Comparison of ENCODE assay signal across 21 cellular contexts in the genomic region with DNA sequence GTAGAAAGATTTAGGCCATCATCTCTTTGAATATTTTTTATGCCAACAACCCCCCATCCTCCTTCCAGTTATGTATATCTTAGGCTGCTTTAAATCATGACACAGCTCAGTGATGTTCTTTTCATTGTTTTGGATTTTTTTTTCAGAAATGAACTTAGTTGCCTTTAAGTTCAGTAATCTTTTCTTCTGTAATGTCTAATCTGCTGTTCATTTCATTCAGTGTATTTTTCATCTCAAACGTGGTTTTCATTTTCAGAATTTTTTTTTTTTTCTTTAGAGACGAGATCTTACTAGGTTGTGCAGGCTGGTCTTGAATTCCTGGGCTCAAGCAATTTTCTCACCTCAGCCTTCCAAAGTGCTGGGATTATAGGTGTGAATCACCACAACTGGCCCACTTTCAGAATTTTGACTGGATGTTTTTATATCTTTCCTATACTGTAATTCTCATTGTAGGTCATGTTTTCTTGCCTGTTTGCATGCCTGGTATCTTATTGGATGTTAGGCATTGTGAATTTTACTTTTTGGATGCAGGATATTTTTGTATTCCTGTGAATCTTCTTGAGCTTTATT. TPM values are rescaled to one million over a fixed set of nuclear protein-coding genes. Genes with fewer than 3 reads are reported as not detected.
DNase-seq lines count a peak whose midpoint lies in the region; ATAC-seq, FAIRE-seq and TF ChIP-seq lines count a peak whose summit lies in the region.
"Had no signal": no experiment of that assay in that cellular context is flagged by ENCODE, and none has a peak within 500 bp of the region (broad histone marks: within the 10 kb centered on the region; RNA-seq: fewer than 3 reads in every experiment).

No MANE protein-coding gene starts in this region.

- H3K9me3 ChIP-seq in MM.1S (replicated peaks; ENCODE audit: insufficient read depth, low read length) (no peaks in the 10 kb centered on the region), right cardiac atrium (ENCODE audit: control insufficient read depth, low read length) (no peaks in the 10 kb centered on the region)

- no peak for DNase-seq in activated CD4-positive, alpha-beta T cell treated with anti-CD3 and anti-CD28 coated beads for 36 hours
- no peak for DNase-seq in activated CD4-positive, alpha-beta T cell treated with anti-CD3 and anti-CD28 coated beads, Interleukin-2, amount 10 ng/mL, durations not matched to agents 24 days and 14 days
- no peak for DNase-seq in MM.1S
- peak; percentile 30 for DNase-seq in bronchial epithelial cell (ENCODE audit: low read depth)
- DNase-seq in natural killer cell, result no peak
- DNase-seq in globus pallidus (ENCODE audit: low spot score), result no peak
- no peak for DNase-seq in effector CD4-positive, alpha-beta T cell
- no peak for DNase-seq in right cardiac atrium
- DNase-seq: CD8-positive, alpha-beta memory T cell; DMS79 treated with DMSO at 0.1 percent for 48 hours; NCI-H1417 treated with DMSO at 0.1 percent for 48 hours; NCI-H2029; NCI-H2171; NCI-H446; NCI-H774 had no signal

- H3K27ac ChIP-seq in MM.1S (ENCODE audit: low read length), result peak overlapping the region; percentile 30; the same call in 1 of the 2 replicates
- no peak overlapping the region for H3K27ac ChIP-seq in right cardiac atrium (ENCODE audit: low read length)
- H3K27ac ChIP-seq: BLaER1 treated with 17β-estradiol and CSF1 and Interleukin-3, amounts not matched to agents 10 nM and 100 nM; PC-9 had no signal

- H3K27me3 ChIP-seq in MM.1S (replicated peaks; ENCODE audit: insufficient read depth, low read length) (no peaks in the 10 kb centered on the region), bronchial epithelial cell (ENCODE audit: control insufficient read depth, insufficient read depth, low read length) (no peaks in the 10 kb centered on the region), right cardiac atrium (ENCODE audit: control insufficient read depth, insufficient read depth) (no peaks in the 10 kb centered on the region)
- H3K27me3 ChIP-seq: BLaER1 treated with 17β-estradiol and CSF1 and Interleukin-3, amounts not matched to agents 10 nM and 100 nM had no signal

- peak overlapping the region; percentile 27; the same call in 1 of the 2 replicates for H3K4me3 ChIP-seq in MM.1S (ENCODE audit: low read length)
- H3K4me3 ChIP-seq in bronchial epithelial cell (ENCODE audit: low read depth, low read length), result no peak overlapping the region
- no peak overlapping the region for H3K4me3 ChIP-seq in right cardiac atrium (ENCODE audit: low read length)
- H3K4me3 ChIP-seq: BLaER1 treated with 17β-estradiol and CSF1 and Interleukin-3, amounts not matched to agents 10 nM and 100 nM; GM23338; PC-9 had no signal

- H3K9me3 Mint-ChIP-seq in activated CD4-positive, alpha-beta T cell treated with anti-CD3 and anti-CD28 coated beads for 36 hours (ENCODE audit: low read depth), result peaks cover 4% of the 10 kb centered on the region
- peaks cover 10% of the 10 kb centered on the region for H3K9me3 Mint-ChIP-seq in activated CD4-positive, alpha-beta T cell treated with anti-CD3 and anti-CD28 coated beads, Interleukin-2, amount 10 ng/mL, durations not matched to agents 24 days and 14 days
- H3K9me3 Mint-ChIP-seq in natural killer cell, result no peaks in the 10 kb centered on the region

- no peaks in the 10 kb centered on the region for H3K9me2 ChIP-seq in MM.1S (replicated peaks; ENCODE audit: insufficient read depth, low read length)

- intact Hi-C loops in activated CD4-positive, alpha-beta T cell treated with anti-CD3 and anti-CD28 coated beads for 36 hours (cut with DNase I, micrococcal nuclease), result no loop called here
- intact Hi-C loops in activated CD4-positive, alpha-beta T cell treated with anti-CD3 and anti-CD28 coated beads, Interleukin-2, amount 10 ng/mL, durations not matched to agents 24 days and 14 days (cut with micrococcal nuclease), result no loop called here
- intact Hi-C loops in natural killer cell (cut with micrococcal nuclease) (no loop called here), right cardiac atrium (cut with DNase I) (no loop called here)

- no peak overlapping the region for H3K4me3 Mint-ChIP-seq in activated CD4-positive, alpha-beta T cell treated with anti-CD3 and anti-CD28 coated beads for 36 hours
- no peak overlapping the region for H3K4me3 Mint-ChIP-seq in activated CD4-positive, alpha-beta T cell treated with anti-CD3 and anti-CD28 coated beads, Interleukin-2, amount 10 ng/mL, durations not matched to agents 24 days and 14 days
- peak overlapping the region; percentile 22 for H3K4me3 Mint-ChIP-seq in natural killer cell
- H3K4me3 Mint-ChIP-seq: GM23338 had no signal

- H4K20me1 ChIP-seq in MM.1S (ENCODE audit: insufficient read depth, low read length), result no peaks in the 10 kb centered on the region
- H4K20me1 ChIP-seq: BLaER1 treated with 17β-estradiol and CSF1 and Interleukin-3, amounts not matched to agents 10 nM and 100 nM had no signal

- peak overlapping the region; percentile 55; the same call in 1 of the 2 replicates for H3K4me2 ChIP-seq in MM.1S (ENCODE audit: low read depth, low read length)
- H3K4me2 ChIP-seq: BLaER1 treated with 17β-estradiol and CSF1 and Interleukin-3, amounts not matched to agents 10 nM and 100 nM; GM23338; PC-9 had no signal

- no peaks in the 10 kb centered on the region for H3K27me3 Mint-ChIP-seq in activated CD4-positive, alpha-beta T cell treated with anti-CD3 and anti-CD28 coated beads for 36 hours
- no peaks in the 10 kb centered on the region for H3K27me3 Mint-ChIP-seq in activated CD4-positive, alpha-beta T cell treated with anti-CD3 and anti-CD28 coated beads, Interleukin-2, amount 10 ng/mL, durations not matched to agents 24 days and 14 days
- no peaks in the 10 kb centered on the region for H3K27me3 Mint-ChIP-seq in natural killer cell (ENCODE audit: low read depth in 2 of 2)
- H3K27me3 Mint-ChIP-seq: CD8-positive, alpha-beta memory T cell had no signal

- no peak for ATAC-seq in activated CD4-positive, alpha-beta T cell treated with anti-CD3 and anti-CD28 coated beads for 36 hours
- ATAC-seq in natural killer cell, result no peak
- ATAC-seq in right cardiac atrium, result no peak
- ATAC-seq: GM23338, HCT116 had no signal

- H3K27ac Mint-ChIP-seq in activated CD4-positive, alpha-beta T cell treated with anti-CD3 and anti-CD28 coated beads for 36 hours, result peak overlapping the region; percentile 19
- H3K27ac Mint-ChIP-seq in activated CD4-positive, alpha-beta T cell treated with anti-CD3 and anti-CD28 coated beads, Interleukin-2, amount 10 ng/mL, durations not matched to agents 24 days and 14 days, result no peak overlapping the region
- H3K27ac Mint-ChIP-seq in natural killer cell, result peak overlapping the region; percentile 67 to 72
- H3K27ac Mint-ChIP-seq: GM23338 had no signal

- H3K4me1 ChIP-seq in MM.1S (ENCODE audit: low read length) (peaks cover 7% of the 10 kb centered on the region), right cardiac atrium (ENCODE audit: control insufficient read depth, insufficient read depth, low read length) (no peaks in the 10 kb centered on the region)

- 92% methylated on average over 2 of the region's 2 CpGs for WGBS in right cardiac atrium

- H2AFZ ChIP-seq in MM.1S (ENCODE audit: low read length), result peak overlapping the region; percentile 9; the same call in 1 of the 2 replicates
- H2AFZ ChIP-seq: GM23338, PC-9 had no signal

- peak overlapping the region; percentile 26; the same call in 1 of the 2 replicates for H3K9ac ChIP-seq in MM.1S (ENCODE audit: low read length)
- H3K9ac ChIP-seq: BLaER1 treated with 17β-estradiol and CSF1 and Interleukin-3, amounts not matched to agents 10 nM and 100 nM had no signal

- peaks cover 11% of the 10 kb centered on the region; the same call in 1 of the 2 replicates for H3K79me2 ChIP-seq in MM.1S (ENCODE audit: low read length)

- POLR2A ChIA-PET in activated CD4-positive, alpha-beta T cell treated with anti-CD3 and anti-CD28 coated beads for 36 hours (lab: Charles Lee), result no interaction called here

- no peak for TF ChIP-seq CTCF in MM.1S (IDR thresholded peaks at IDR 0.05; ENCODE audit: low read length)
- TF ChIP-seq CTCF in bronchial epithelial cell (IDR thresholded peaks at IDR 0.05; ENCODE audit: insufficient read depth, low read length, severe bottlenecking), result no peak
- no peak for TF ChIP-seq CTCF in natural killer cell (IDR thresholded peaks at IDR 0.05)

- peaks cover 9% of the 10 kb centered on the region for H3F3A ChIP-seq in MM.1S (ENCODE audit: insufficient read depth, low read length)

- H3K36me3 ChIP-seq in MM.1S (replicated peaks; ENCODE audit: insufficient read depth, low read length), result no peaks in the 10 kb centered on the region
- no peaks in the 10 kb centered on the region for H3K36me3 ChIP-seq in bronchial epithelial cell (ENCODE audit: control insufficient read depth, insufficient read depth, low read length)

- FAIRE-seq in bronchial epithelial cell (lab: Jason Lieb, UNC), result no peak
- FAIRE-seq: A204.1, G401.6 had no signal

- peaks cover 3% of the 10 kb centered on the region for H3K4me1 Mint-ChIP-seq in activated CD4-positive, alpha-beta T cell treated with anti-CD3 and anti-CD28 coated beads for 36 hours
- peaks cover 8% of the 10 kb centered on the region for H3K4me1 Mint-ChIP-seq in activated CD4-positive, alpha-beta T cell treated with anti-CD3 and anti-CD28 coated beads, Interleukin-2, amount 10 ng/mL, durations not matched to agents 24 days and 14 days
- peaks cover 13 to 14% of the 10 kb centered on the region in 2 donors for H3K4me1 Mint-ChIP-seq in natural killer cell
- H3K4me1 Mint-ChIP-seq: GM23338 had no signal

- CTCF ChIA-PET in activated CD4-positive, alpha-beta T cell treated with anti-CD3 and anti-CD28 coated beads for 36 hours (lab: Charles Lee), result interaction anchor here (0.6 kb wide), 1 partner anchor 68 kb away, joined by 3 read pairs; no protein-coding TSS in a partner anchor

- H3K36me3 Mint-ChIP-seq in activated CD4-positive, alpha-beta T cell treated with anti-CD3 and anti-CD28 coated beads for 36 hours (ENCODE audit: low read depth), result peaks cover 11% of the 10 kb centered on the region
- H3K36me3 Mint-ChIP-seq in activated CD4-positive, alpha-beta T cell treated with anti-CD3 and anti-CD28 coated beads, Interleukin-2, amount 10 ng/mL, durations not matched to agents 24 days and 14 days (ENCODE audit: low read depth), result peaks cover 13% of the 10 kb centered on the region
- H3K36me3 Mint-ChIP-seq in natural killer cell, result peaks cover 9% of the 10 kb centered on the region

RNA-seq across cellular contexts. Expression of a gene that starts 8.1 kb away (rescaled TPM):
- total RNA-seq in activated CD4-positive, alpha-beta T cell treated with anti-CD3 and anti-CD28 coated beads for 36 hours, result 1 to 10 TPM; 1.8 to 2.3 TPM
- 1.5 and 1.6 TPM in 2 replicates for total RNA-seq in activated CD4-positive, alpha-beta T cell treated with anti-CD3 and anti-CD28 coated beads, Interleukin-2, amount 10 ng/mL, durations not matched to agents 24 days and 14 days
- total RNA-seq in bronchial epithelial cell (2.1 and 3.2 TPM in 2 replicates), natural killer cell (10 to 100 TPM; 19.1 to 30.8 (median 22.8) TPM), right cardiac atrium (1 to 10 TPM; 3.0 to 4.0 (median 3.4) TPM)
- 4.2 TPM for polyA plus RNA-seq in right cardiac atrium

RNA-seq across cellular contexts. Expression of a gene that starts 36.0 kb away (rescaled TPM):
- total RNA-seq in activated CD4-positive, alpha-beta T cell treated with anti-CD3 and anti-CD28 coated beads for 36 hours, result 100 to 1,000 TPM; 410 to 466 TPM
- 513 and 516 TPM in 2 replicates for total RNA-seq in activated CD4-positive, alpha-beta T cell treated with anti-CD3 and anti-CD28 coated beads, Interleukin-2, amount 10 ng/mL, durations not matched to agents 24 days and 14 days
- total RNA-seq in bronchial epithelial cell (307 and 351 TPM in 2 replicates), natural killer cell (100 to 1,000 TPM; 122 to 160 (median 125) TPM), right cardiac atrium (10 to 100 TPM; 67.2 to 93.4 (median 77.2) TPM)
- polyA plus RNA-seq in right cardiac atrium, result 41.6 TPM
